8 cellular contexts compared by ENCODE assay signal in genomic region chr17:60599220-60599619, GRCh38. TPM values are rescaled to one million over a fixed set of nuclear protein-coding genes. Genes with fewer than 3 reads are reported as not detected.
DNase-seq lines count a peak whose midpoint lies in the region; ATAC-seq, FAIRE-seq and TF ChIP-seq lines count a peak whose summit lies in the region.

No MANE protein-coding gene starts in this region.

- peak overlapping the region; percentile 93 for H3K4me3 ChIP-seq in left ventricle myocardium inferior
- peak overlapping the region; percentile 86 for H3K4me3 ChIP-seq in gastroesophageal sphincter
- H3K4me3 ChIP-seq in small intestine (ENCODE audit: low read depth in 1 of 2, low read length in 2 of 2), result peak overlapping the region; percentile 59 to 86

- H3K4me1 ChIP-seq in left ventricle myocardium inferior (peaks cover 47% of the 10 kb centered on the region), gastroesophageal sphincter (peaks cover 0 to 36% (median 14%) of the 10 kb centered on the region in 3 donors), small intestine (ENCODE audit: control insufficient read depth in 2 of 2, insufficient read depth in 1 of 2, low read depth in 1 of 2, low read length in 1 of 2) (peaks cover 0 to 8% of the 10 kb centered on the region in 2 donors)

- H3K27ac Mint-ChIP-seq in T-helper 17 cell, result peak overlapping the region; percentile 95

- WGBS in gastroesophageal sphincter (ENCODE audit: low coverage in 1 of 2), 2 donors, result 0 to 5% methylated on average over 13 to 16 of the region's 17 CpGs
- 1 to 2% (median 2%) methylated on average over 17 of the region's 17 CpGs for WGBS in small intestine, 3 donors

- intact Hi-C loops in left ventricle myocardium inferior (cut with micrococcal nuclease), result no loop called here
- intact Hi-C loops in left cardiac atrium (cut with DNase I), result no loop called here

- no peaks in the 10 kb centered on the region for H3K36me3 Mint-ChIP-seq in T-helper 17 cell (ENCODE audit: low read depth)

- H3K27me3 Mint-ChIP-seq in T-helper 17 cell, result no peaks in the 10 kb centered on the region

- FAIRE-seq in small intestine (lab: Jason Lieb, UNC), result no peak

- peaks cover 25% of the 10 kb centered on the region for H3K4me1 Mint-ChIP-seq in T-helper 17 cell

- no peak for TF ChIP-seq CTCF in left ventricle myocardium inferior (IDR thresholded peaks at IDR 0.05; ENCODE audit: borderline replicate concordance)
- TF ChIP-seq CTCF in gastroesophageal sphincter (IDR thresholded peaks at IDR 0.05), result no peak

- H3K27me3 ChIP-seq in left ventricle myocardium inferior (ENCODE audit: low read depth) (no peaks in the 10 kb centered on the region), gastroesophageal sphincter (no peaks in the 10 kb centered on the region), small intestine (ENCODE audit: control insufficient read depth in 2 of 2, insufficient read depth in 2 of 2, low read length in 2 of 2) (no peaks in the 10 kb centered on the region)

- H3K36me3 ChIP-seq in left ventricle myocardium inferior, result no peaks in the 10 kb centered on the region
- H3K36me3 ChIP-seq in gastroesophageal sphincter, result no peaks in the 10 kb centered on the region
- H3K36me3 ChIP-seq in small intestine (ENCODE audit: control insufficient read depth in 2 of 2, insufficient read depth in 2 of 2, low read length in 2 of 2), result no peaks in the 10 kb centered on the region

- TF ChIP-seq EP300 in gastroesophageal sphincter (IDR thresholded peaks at IDR 0.05), result no peak

- TF ChIP-seq POLR2A in gastroesophageal sphincter (IDR thresholded peaks at IDR 0.05), result no peak

- no peaks in the 10 kb centered on the region for H3K9me3 ChIP-seq in left ventricle myocardium inferior (replicated peaks)
- H3K9me3 ChIP-seq in T-helper 17 cell (ENCODE audit: control insufficient read depth, low read length, poor library complexity, severe bottlenecking), result no peaks in the 10 kb centered on the region
- no peaks in the 10 kb centered on the region for H3K9me3 ChIP-seq in gastroesophageal sphincter
- no peaks in the 10 kb centered on the region for H3K9me3 ChIP-seq in small intestine (ENCODE audit: control insufficient read depth, low read depth)

- DNase-seq in left ventricle myocardium inferior (no peak), left cardiac atrium (no peak), T-helper 17 cell (no peak), small intestine (no peak), NCI-H1105 treated with DMSO at 0.1 percent for 48 hours (lab: John Stamatoyannopoulos, UW) (no peak), COLO829 (ENCODE audit: low spot score) (no peak)

- ATAC-seq in left cardiac atrium (no peak), T-helper 17 cell (peak; percentile 16), gastroesophageal sphincter (no peak), GM21447 (IDR thresholded peaks at IDR 0.05; ENCODE audit: unreplicated experiment) (no peak)

- H3K27ac ChIP-seq in left ventricle myocardium inferior (replicated peaks) (peak overlapping the region; percentile 99), gastroesophageal sphincter (peak overlapping the region; percentile 90 to 98 (median 97)), small intestine (ENCODE audit: low read depth in 1 of 2, low read length in 1 of 2) (peak overlapping the region; percentile 37 to 97)

- H3K4me3 Mint-ChIP-seq in T-helper 17 cell, result peak overlapping the region; percentile 95

RNA-seq across cellular contexts. Expression of gene PPM1D, which starts 0.8 kb away (rescaled TPM):
- total RNA-seq in left ventricle myocardium inferior (6.8 TPM), left cardiac atrium (10 to 100 TPM in 1 of 2 donors, 1 to 10 TPM in 1; 9.0 to 10.2 TPM), T-helper 17 cell (10 to 100 TPM; 20.0 to 24.5 TPM), gastroesophageal sphincter (10 to 100 TPM; 10.1 to 17.3 (median 12.3) TPM)
- 1 to 10 TPM; 3.8 to 5.8 (median 5.5) TPM for polyA plus RNA-seq in small intestine
